11 cellular contexts compared by ENCODE assay signal in the genomic region with DNA sequence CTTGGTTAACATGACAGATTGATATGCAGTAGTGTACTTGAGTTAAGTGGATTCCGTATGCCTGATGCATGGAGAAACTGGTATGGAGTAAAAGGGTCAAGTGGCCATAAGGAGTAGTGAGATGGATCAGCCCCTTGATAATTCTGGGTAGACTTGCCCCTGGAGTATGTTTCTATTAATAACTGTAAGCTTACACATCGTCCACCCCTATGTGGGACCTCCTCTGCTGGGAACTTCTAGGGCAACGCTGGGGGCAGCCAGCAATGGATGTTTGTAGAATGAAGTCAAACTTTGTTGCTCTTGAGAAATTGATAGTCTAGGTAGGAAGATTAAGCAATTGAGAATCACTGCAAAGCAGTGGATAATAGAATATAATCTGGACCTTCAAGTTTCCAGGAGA. TPM values are rescaled to one million over a fixed set of nuclear protein-coding genes. Genes with fewer than 3 reads are reported as not detected.
DNase-seq lines count a peak whose midpoint lies in the region; TF ChIP-seq lines count a peak whose summit lies in the region.
"Had no signal": no experiment of that assay in that cellular context is flagged by ENCODE, and none has a peak within 500 bp of the region (broad histone marks: within the 10 kb centered on the region; RNA-seq: fewer than 3 reads in every experiment).

No MANE protein-coding gene starts in this region.

- no peaks in the 10 kb centered on the region for H3K9me3 ChIP-seq in esophagus muscularis mucosa
- H3K9me3 ChIP-seq in tibial artery, result no peaks in the 10 kb centered on the region

- H3K27me3 Mint-ChIP-seq in activated CD4-positive, alpha-beta T cell treated with anti-CD3 and anti-CD28 coated beads, Interleukin-2, amount 10 ng/mL, durations not matched to agents 24 days and 14 days, result no peaks in the 10 kb centered on the region
- H3K27me3 Mint-ChIP-seq: B cell, T-helper 17 cell had no signal

- H3K9me3 Mint-ChIP-seq in activated CD4-positive, alpha-beta T cell treated with anti-CD3 and anti-CD28 coated beads, Interleukin-2, amount 10 ng/mL, durations not matched to agents 24 days and 14 days, result peaks cover 9% of the 10 kb centered on the region

- no peak for TF ChIP-seq POLR2A in esophagus muscularis mucosa (IDR thresholded peaks at IDR 0.05; ENCODE audit: low read depth)

- no peak overlapping the region for H3K4me3 ChIP-seq in esophagus muscularis mucosa
- H3K4me3 ChIP-seq in tibial artery, result peak overlapping the region; percentile 21 to 27
- H3K4me3 ChIP-seq in dorsolateral prefrontal cortex, result no peak overlapping the region

- 57% methylated on average over 3 of the region's 3 CpGs for WGBS in esophagus muscularis mucosa

- H3K36me3 Mint-ChIP-seq in activated CD4-positive, alpha-beta T cell treated with anti-CD3 and anti-CD28 coated beads, Interleukin-2, amount 10 ng/mL, durations not matched to agents 24 days and 14 days (ENCODE audit: low read depth), result peaks cover 34% of the 10 kb centered on the region

- H3K27ac ChIP-seq in esophagus muscularis mucosa (replicated peaks in 1 of 4) (no peak overlapping the region), tibial artery (peak overlapping the region; percentile 57 to 85), dorsolateral prefrontal cortex (no peak overlapping the region)

- H3K4me3 Mint-ChIP-seq in activated CD4-positive, alpha-beta T cell treated with anti-CD3 and anti-CD28 coated beads, Interleukin-2, amount 10 ng/mL, durations not matched to agents 24 days and 14 days, result peak overlapping the region; percentile 10
- H3K4me3 Mint-ChIP-seq: B cell, T-helper 17 cell had no signal

- TF ChIP-seq CTCF in esophagus muscularis mucosa (IDR thresholded peaks at IDR 0.05) (no peak), tibial artery (IDR thresholded peaks at IDR 0.05) (no peak), dorsolateral prefrontal cortex (IDR thresholded peaks at IDR 0.05 in 54 of 56, conservative IDR thresholded peaks at IDR 0.05 in 2 of 56; ENCODE audit: low read depth in 1 of 56, partially characterized antibody in 56 of 56) (no peak), GM10266 (IDR thresholded peaks at IDR 0.05; ENCODE audit: control insufficient read depth, insufficient read depth, low read depth, missing control alignments) (no peak)

- intact Hi-C loops in activated CD4-positive, alpha-beta T cell treated with anti-CD3 and anti-CD28 coated beads, Interleukin-2, amount 10 ng/mL, durations not matched to agents 24 days and 14 days (cut with micrococcal nuclease), result loop anchor here (5.0 kb wide), 3 partner anchors 57 to 968 kb away; partner anchors contain the start of genes CHST11 and TCP11L2
- intact Hi-C loops in esophagus muscularis mucosa (cut with DNase I), result no loop called here
- intact Hi-C loops in tibial artery (cut with DNase I; ENCODE audit: low total_unique reads), result no loop called here
- intact Hi-C loops in dorsolateral prefrontal cortex (cut with DNase I), result no loop called here

- no peak for DNase-seq in activated CD4-positive, alpha-beta T cell treated with anti-CD3 and anti-CD28 coated beads, Interleukin-2, amount 10 ng/mL, durations not matched to agents 24 days and 14 days
- DNase-seq in activated CD4-positive, alpha-beta T cell treated with anti-CD3 and anti-CD28 coated beads, Interleukin-2, amount 50 U/mL, for 1 hour, result no peak
- peak; percentile 68 for DNase-seq in NCI-H510A (lab: John Stamatoyannopoulos, UW)
- peak; percentile 72 for DNase-seq in esophagus muscularis mucosa (ENCODE audit: extremely low spot score)
- no peak for DNase-seq in tibial artery
- DNase-seq in dorsolateral prefrontal cortex, result no peak
- no peak for DNase-seq in anterior cingulate cortex (lab: John Stamatoyannopoulos, UW)
- DNase-seq in GM10266 (ENCODE audit: extremely low spot score), result no peak
- DNase-seq: NK-92 treated with Interleukin-12 subunit alpha and Interleukin-12 subunit beta, amount 100 ng/mL, for 24 hours; T-helper 17 cell had no signal

- H3K36me3 ChIP-seq in esophagus muscularis mucosa, result no peaks in the 10 kb centered on the region
- no peaks in the 10 kb centered on the region for H3K36me3 ChIP-seq in tibial artery

- no peak for TF ChIP-seq EP300 in esophagus muscularis mucosa (IDR thresholded peaks at IDR 0.05)

- H3K27me3 ChIP-seq in esophagus muscularis mucosa, result peaks cover 0 to 21% (median 0%) of the 10 kb centered on the region in 4 donors
- H3K27me3 ChIP-seq in tibial artery, result no peaks in the 10 kb centered on the region
- no peaks in the 10 kb centered on the region for H3K27me3 ChIP-seq in dorsolateral prefrontal cortex

- H3K4me1 ChIP-seq in esophagus muscularis mucosa (peaks cover 7 to 23% (median 18%) of the 10 kb centered on the region in 4 donors), tibial artery (peaks cover 0 to 82% (median 46%) of the 10 kb centered on the region in 4 donors)

- H3K27ac Mint-ChIP-seq in activated CD4-positive, alpha-beta T cell treated with anti-CD3 and anti-CD28 coated beads, Interleukin-2, amount 10 ng/mL, durations not matched to agents 24 days and 14 days, result peak overlapping the region; percentile 39
- H3K27ac Mint-ChIP-seq: B cell had no signal

- H3K4me1 Mint-ChIP-seq in activated CD4-positive, alpha-beta T cell treated with anti-CD3 and anti-CD28 coated beads, Interleukin-2, amount 10 ng/mL, durations not matched to agents 24 days and 14 days, result peaks cover 67% of the 10 kb centered on the region

RNA-seq across cellular contexts. Expression of gene C12orf75, which starts 3.5 kb away (rescaled TPM):
- total RNA-seq in activated CD4-positive, alpha-beta T cell treated with anti-CD3 and anti-CD28 coated beads, Interleukin-2, amount 10 ng/mL, durations not matched to agents 24 days and 14 days, result 91.4 and 96.1 TPM in 2 replicates
- total RNA-seq in esophagus muscularis mucosa (1 to 10 TPM in 3 of 4 donors, under 1 TPM in 1; 0.83 to 3.1 (median 2.8) TPM), dorsolateral prefrontal cortex (10 to 100 TPM in 36 of 120 experiments, 1 to 10 TPM in 83, under 1 TPM in 1; 0.75 to 20.4 (median 7.7) TPM)

Comparison
In these comparisons a context has a peak if more than half of its experiments do, and no peak if none do; other contexts are left out.
1. DNase-seq: peak in NCI-H510A (single experiment) and esophagus muscularis mucosa (single experiment); none in activated CD4-positive, alpha-beta T cell treated with anti-CD3 and anti-CD28 coated beads, Interleukin-2, amount 10 ng/mL, durations not matched to agents 24 days and 14 days (single experiment), activated CD4-positive, alpha-beta T cell treated with anti-CD3 and anti-CD28 coated beads, Interleukin-2, amount 50 U/mL, for 1 hour (single experiment), tibial artery (0 of 2), dorsolateral prefrontal cortex (0 of 10), anterior cingulate cortex (0 of 58) and GM10266 (single experiment).
2. H3K27ac ChIP-seq: peak in tibial artery (2 of 2); none in esophagus muscularis mucosa (0 of 4) and dorsolateral prefrontal cortex (0 of 59).
3. H3K4me3 ChIP-seq: peak in tibial artery (2 of 2); none in esophagus muscularis mucosa (0 of 4) and dorsolateral prefrontal cortex (0 of 59).